Comparison of ENCODE assay signal across 7 cellular contexts in the genomic region with DNA sequence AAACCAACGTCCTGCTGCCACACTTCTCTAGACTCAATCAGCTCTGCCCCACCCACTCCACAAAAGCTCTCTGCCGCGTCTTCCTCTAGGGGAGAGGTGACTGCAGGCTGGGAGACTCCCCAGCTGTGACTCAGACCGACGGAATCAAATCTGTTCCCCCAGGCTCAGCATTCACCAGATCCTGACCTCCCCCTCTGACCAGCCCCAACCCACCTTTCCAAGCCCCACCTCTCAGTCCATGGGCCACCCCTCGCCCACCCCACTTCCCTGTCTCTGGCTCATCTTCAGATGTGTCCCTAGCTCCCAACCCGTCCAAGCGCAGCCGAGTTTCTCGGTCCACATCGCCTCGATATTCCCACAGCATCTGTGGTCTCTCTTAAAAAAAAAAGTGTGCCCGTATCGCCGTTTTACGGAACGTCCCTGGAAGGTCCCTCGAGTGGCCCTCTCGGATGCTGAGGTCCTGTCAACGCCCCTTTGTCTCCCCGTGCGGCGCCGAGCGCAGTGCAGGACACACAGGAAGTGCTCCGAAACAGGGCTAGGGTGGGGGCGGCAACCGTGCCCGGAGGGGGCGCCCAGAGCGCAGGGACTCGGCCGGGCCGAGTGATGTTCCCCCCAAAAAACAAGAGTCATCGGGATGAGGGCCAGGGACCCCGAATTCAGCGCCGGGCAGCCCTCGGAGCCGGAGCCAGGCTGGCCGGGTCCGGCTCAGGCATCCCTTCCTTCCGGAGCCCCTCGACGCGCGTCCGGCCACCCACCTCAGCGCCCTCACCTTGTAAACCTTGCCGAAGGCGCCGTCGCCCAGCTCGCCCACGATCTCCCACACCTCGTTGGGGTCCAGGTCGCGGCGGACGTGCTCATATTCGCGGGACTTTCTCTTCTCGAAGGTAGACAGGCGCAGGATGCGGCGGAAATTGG. TPM values are rescaled to one million over a fixed set of nuclear protein-coding genes. Genes with fewer than 3 reads are reported as not detected.
DNase-seq lines count a peak whose midpoint lies in the region; ATAC-seq lines count a peak whose summit lies in the region.

No MANE protein-coding gene starts in this region.

- H3K27ac Mint-ChIP-seq in stimulated activated effector memory CD8-positive, alpha-beta T cell treated with anti-CD3 and anti-CD28 coated beads, Interleukin-12 subunit alpha, Interleukin-12 subunit beta, amount 100 ng/mL, for 72 hours = peak overlapping the region; percentile 95

- H3K27ac ChIP-seq in ectodermal cell (ENCODE audit: insufficient read depth, low read depth, low read length, poor library complexity, severe bottlenecking) = no peak overlapping the region
- peak overlapping the region; percentile 72 for H3K27ac ChIP-seq in mesenchymal stem cell (ENCODE audit: low read length, poor library complexity, severe bottlenecking)

- ATAC-seq in GM18508 (IDR thresholded peaks at IDR 0.05; ENCODE audit: insufficient read depth, unreplicated experiment) = peak; percentile 24
- ATAC-seq in HG02798 (IDR thresholded peaks at IDR 0.05; ENCODE audit: poor library complexity, unreplicated experiment) = peak; percentile 20
- ATAC-seq in stimulated activated effector memory CD8-positive, alpha-beta T cell treated with anti-CD3 and anti-CD28 coated beads, Interleukin-12 subunit alpha, Interleukin-12 subunit beta, amount 100 ng/mL, for 72 hours = peak; percentile 61

- no peak overlapping the region for H2AK5ac ChIP-seq in mesenchymal stem cell (ENCODE audit: low read length, severe bottlenecking)

- H3K23ac ChIP-seq in mesenchymal stem cell (ENCODE audit: low read length in 2 of 2) = peak overlapping the region; percentile 37 to 70

- H3K4me1 ChIP-seq in ectodermal cell (ENCODE audit: control insufficient read depth, insufficient read depth, low read length) (peaks cover 12% of the 10 kb centered on the region), mesenchymal stem cell (ENCODE audit: control insufficient read depth, insufficient read depth, low read depth, low read length) (peaks cover 19% of the 10 kb centered on the region)

- H2BK120ac ChIP-seq in mesenchymal stem cell (ENCODE audit: low read depth, low read length) = peak overlapping the region; percentile 85

- peaks cover 36% of the 10 kb centered on the region for H3K4me1 Mint-ChIP-seq in stimulated activated effector memory CD8-positive, alpha-beta T cell treated with anti-CD3 and anti-CD28 coated beads, Interleukin-12 subunit alpha, Interleukin-12 subunit beta, amount 100 ng/mL, for 72 hours

- no peaks in the 10 kb centered on the region for H3K79me1 ChIP-seq in mesenchymal stem cell (replicated peaks; ENCODE audit: low read length, poor library complexity, severe bottlenecking)

- H3K36me3 Mint-ChIP-seq in stimulated activated effector memory CD8-positive, alpha-beta T cell treated with anti-CD3 and anti-CD28 coated beads, Interleukin-12 subunit alpha, Interleukin-12 subunit beta, amount 100 ng/mL, for 72 hours = peaks cover 57% of the 10 kb centered on the region

- H4K8ac ChIP-seq in mesenchymal stem cell (ENCODE audit: low read length) = peak overlapping the region; percentile 84

- no peak overlapping the region for H2BK12ac ChIP-seq in mesenchymal stem cell (ENCODE audit: low read length in 2 of 2)

- H3K9me3 Mint-ChIP-seq in stimulated activated effector memory CD8-positive, alpha-beta T cell treated with anti-CD3 and anti-CD28 coated beads, Interleukin-12 subunit alpha, Interleukin-12 subunit beta, amount 100 ng/mL, for 72 hours = no peaks in the 10 kb centered on the region

- peaks cover 14% of the 10 kb centered on the region for H3K27me3 ChIP-seq in ectodermal cell (ENCODE audit: control insufficient read depth, insufficient read depth, low read length, poor library complexity, severe bottlenecking)
- H3K27me3 ChIP-seq in mesenchymal stem cell (ENCODE audit: control insufficient read depth in 1 of 2, insufficient read depth in 1 of 2, low read length in 2 of 2) = no peaks in the 10 kb centered on the region

- peak overlapping the region; percentile 16 to 46 for H3K14ac ChIP-seq in mesenchymal stem cell (ENCODE audit: low read length in 2 of 2)

- peak overlapping the region; percentile 67 for H4K91ac ChIP-seq in mesenchymal stem cell (ENCODE audit: low read length)

- H3K9ac ChIP-seq in mesenchymal stem cell (ENCODE audit: low read length) = peak overlapping the region; percentile 86

- peak overlapping the region; percentile 41 for H2BK15ac ChIP-seq in mesenchymal stem cell (ENCODE audit: low read depth, poor library complexity, severe bottlenecking)

- peak overlapping the region; percentile 37 for H2BK5ac ChIP-seq in mesenchymal stem cell (ENCODE audit: low read depth, low read length, poor library complexity, severe bottlenecking)

- DNase-seq in NCI-H345 (lab: John Stamatoyannopoulos, UW) (peak; percentile 55), mesenchymal stem cell (peak; percentile 87)
- peak; percentile 75 to 81 for DNase-seq in activated CD4-positive, alpha-beta T cell treated with anti-CD3 and anti-CD28 coated beads, Interleukin-2, amount 50 U/mL, for 48 hours
- peak in 1 of 2 donors; percentile 90 for DNase-seq in stimulated activated effector memory CD8-positive, alpha-beta T cell treated with anti-CD3 and anti-CD28 coated beads, Interleukin-12 subunit alpha, Interleukin-12 subunit beta, amount 100 ng/mL, for 72 hours (ENCODE audit: low spot score in 2 of 2)

- H3K4me3 Mint-ChIP-seq in stimulated activated effector memory CD8-positive, alpha-beta T cell treated with anti-CD3 and anti-CD28 coated beads, Interleukin-12 subunit alpha, Interleukin-12 subunit beta, amount 100 ng/mL, for 72 hours = peak overlapping the region; percentile 95

- WGBS in ectodermal cell, 2 experiments = 0 to 1% methylated on average over 66 of the region's 66 CpGs
- under 1% methylated on average over 57 of the region's 66 CpGs for WGBS in mesenchymal stem cell

- H3K9me3 ChIP-seq in ectodermal cell (ENCODE audit: control insufficient read depth, low read length) = no peaks in the 10 kb centered on the region
- H3K9me3 ChIP-seq in mesenchymal stem cell (ENCODE audit: control insufficient read depth, low read length) = no peaks in the 10 kb centered on the region

- H3K4me3 ChIP-seq in ectodermal cell (ENCODE audit: insufficient read depth, low read depth, low read length) = peak overlapping the region; percentile 69
- H3K4me3 ChIP-seq in mesenchymal stem cell (ENCODE audit: insufficient read depth in 1 of 2, low read depth in 1 of 2, low read length in 2 of 2) = peak overlapping the region; percentile 80 to 84

- peak overlapping the region; percentile 52 for H3K4me2 ChIP-seq in mesenchymal stem cell (ENCODE audit: low read length, poor library complexity, severe bottlenecking)

- H3K4ac ChIP-seq in mesenchymal stem cell (ENCODE audit: low read depth in 1 of 2, low read length in 2 of 2) = peak overlapping the region; percentile 80 to 87

- H2AFZ ChIP-seq in mesenchymal stem cell (ENCODE audit: low read depth, low read length) = peak overlapping the region; percentile 3

- H3K36me3 ChIP-seq in ectodermal cell (ENCODE audit: control insufficient read depth, insufficient read depth, low read length) = no peaks in the 10 kb centered on the region
- H3K36me3 ChIP-seq in mesenchymal stem cell (ENCODE audit: control insufficient read depth in 1 of 2, insufficient read depth in 2 of 2, low read depth in 1 of 2, low read length in 2 of 2) = peaks cover 5 to 8% of the 10 kb centered on the region in 2 experiments

- peak overlapping the region; percentile 77 to 90 for H3K18ac ChIP-seq in mesenchymal stem cell (ENCODE audit: low read depth in 1 of 2, low read length in 2 of 2)

RNA-seq across cellular contexts. Expression of a gene that starts 0.6 kb away (rescaled TPM):
- 6.0 TPM for polyA plus RNA-seq in ectodermal cell (2013, experiment 1 of 4)
- polyA plus RNA-seq in ectodermal cell (2013, experiment 2 of 4) = 8.6 TPM
- 5.7 TPM for polyA plus RNA-seq in ectodermal cell (2013, experiment 3 of 4)
- polyA plus RNA-seq in ectodermal cell (2013, experiment 4 of 4) = 4.6 TPM
- polyA plus RNA-seq in mesenchymal stem cell (2013, experiment 1 of 2) = 23.9 TPM
- polyA plus RNA-seq in mesenchymal stem cell (2013, experiment 2 of 2) = 21.2 TPM

RNA-seq across cellular contexts. Expression of a gene that starts 6.6 kb away (rescaled TPM):
- 0.87 TPM for polyA plus RNA-seq in ectodermal cell (2013, experiment 1 of 4)
- 0.41 TPM for polyA plus RNA-seq in ectodermal cell (2013, experiment 2 of 4)
- not detected for polyA plus RNA-seq in ectodermal cell (2013, experiment 3 of 4)
- not detected for polyA plus RNA-seq in ectodermal cell (2013, experiment 4 of 4)
- polyA plus RNA-seq in mesenchymal stem cell (2013, experiment 1 of 2) = not detected
- polyA plus RNA-seq in mesenchymal stem cell (2013, experiment 2 of 2) = not detected
